Comparison of ENCODE assay signal across 26 cellular contexts in the genomic region with DNA sequence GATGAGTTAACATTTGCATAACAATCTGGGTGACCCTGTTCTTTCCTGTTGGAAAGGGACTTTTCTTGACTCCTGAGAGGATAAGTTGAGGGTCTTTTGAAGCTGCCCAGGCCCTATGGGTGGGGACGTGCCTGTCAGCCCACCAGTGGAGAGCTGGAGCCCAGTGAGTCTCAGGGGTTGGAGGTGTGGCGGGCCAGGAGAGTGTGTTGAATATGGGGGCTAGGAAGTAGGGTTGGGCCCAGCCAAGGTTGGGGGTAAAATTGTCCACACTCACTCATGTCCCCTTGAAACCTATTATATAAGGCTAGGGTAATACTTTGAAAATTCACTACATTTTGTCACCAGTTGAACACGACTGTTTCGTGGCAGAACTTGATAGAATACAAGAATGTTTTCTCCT.
"Had no signal": no experiment of that assay in that cellular context is flagged by ENCODE, and none has a peak within 500 bp of the region (broad histone marks: within the 10 kb centered on the region; RNA-seq: fewer than 3 reads in every experiment).

No MANE protein-coding gene starts in this region.

- H3K4me3 Mint-ChIP-seq: activated CD4-positive, alpha-beta T cell treated with anti-CD3 and anti-CD28 coated beads, Interleukin-2, amount 10 ng/mL, durations not matched to agents 7 days and 5 days; activated naive CD4-positive, alpha-beta T cell treated with anti-CD3 and anti-CD28 coated beads, Interleukin-2, amount 10 ng/mL, durations not matched to agents 7 days and 5 days; activated naive CD8-positive, alpha-beta T cell treated with anti-CD3 and anti-CD28 coated beads, Interleukin-2, amount 10 ng/mL, durations not matched to agents 7 days and 5 days; activated T-cell treated with anti-CD3 and anti-CD28 coated beads, Interleukin-2, amount 50 U/mL, for 24 hours; activated T-cell treated with anti-CD3 and anti-CD28 coated beads, Interleukin-2, amount 50 U/mL, for 72 hours; brain; T-helper 17 cell; T-helper 2 cell treated with Interferon-gamma antibody and Interleukin-4, amounts not matched to agents 5 μg/mL and 100 μg/mL, for 36 hours had no signal

- H3K4me1 Mint-ChIP-seq: activated CD4-positive, alpha-beta T cell treated with anti-CD3 and anti-CD28 coated beads, Interleukin-2, amount 10 ng/mL, durations not matched to agents 7 days and 5 days; activated naive CD4-positive, alpha-beta T cell treated with anti-CD3 and anti-CD28 coated beads, Interleukin-2, amount 10 ng/mL, durations not matched to agents 7 days and 5 days; activated naive CD8-positive, alpha-beta T cell treated with anti-CD3 and anti-CD28 coated beads, Interleukin-2, amount 10 ng/mL, durations not matched to agents 7 days and 5 days; brain; T-helper 17 cell had no signal

- DNase-seq: activated CD4-positive, alpha-beta T cell treated with anti-CD3 and anti-CD28 coated beads for 1 hour; activated CD4-positive, alpha-beta T cell treated with anti-CD3 and anti-CD28 coated beads for 4 hours; activated CD4-positive, alpha-beta T cell treated with anti-CD3 and anti-CD28 coated beads, Interleukin-2, amount 10 ng/mL, durations not matched to agents 7 days and 5 days; activated CD4-positive, alpha-beta T cell treated with anti-CD3 and anti-CD28 coated beads, Interleukin-2, amount 50 U/mL, for 48 hours; activated CD8-positive, alpha-beta memory T cell treated with anti-CD3 and anti-CD28 coated beads, Interleukin-2, amount 50 U/mL, for 48 hours; activated gamma-delta T cell; activated naive CD4-positive, alpha-beta T cell; activated naive CD4-positive, alpha-beta T cell treated with anti-CD3 and anti-CD28 coated beads, Interleukin-2, amount 10 ng/mL, durations not matched to agents 7 days and 5 days; activated naive CD8-positive, alpha-beta T cell treated with anti-CD3 and anti-CD28 coated beads, Interleukin-2, amount 10 ng/mL, durations not matched to agents 7 days and 5 days; activated T-cell treated with anti-CD3 and anti-CD28 coated beads for 4 hours; activated T-cell treated with anti-CD3 and anti-CD28 coated beads, Interleukin-2, amount 50 U/mL, for 24 hours; activated T-cell treated with anti-CD3 and anti-CD28 coated beads, Interleukin-2, amount 50 U/mL, for 72 hours; central memory CD4-positive, alpha-beta T cell; cerebellar nuclear complex; colonic mucosa; effector CD8-positive, alpha-beta T cell; esophagus squamous epithelium; foreskin melanocyte; heart right ventricle; T-helper 1 cell; T-helper 17 cell; T1000 had no signal

- H3K27ac Mint-ChIP-seq: activated CD4-positive, alpha-beta T cell treated with anti-CD3 and anti-CD28 coated beads, Interleukin-2, amount 10 ng/mL, durations not matched to agents 7 days and 5 days; activated naive CD4-positive, alpha-beta T cell treated with anti-CD3 and anti-CD28 coated beads, Interleukin-2, amount 10 ng/mL, durations not matched to agents 7 days and 5 days; activated naive CD4-positive, alpha-beta T cell treated with anti-CD3 and anti-CD28 coated beads, Interleukin-2, amount 50 U/mL, for 72 hours; activated naive CD8-positive, alpha-beta T cell treated with anti-CD3 and anti-CD28 coated beads, Interleukin-2, amount 10 ng/mL, durations not matched to agents 7 days and 5 days; activated T-cell treated with anti-CD3 and anti-CD28 coated beads, Interleukin-2, amount 50 U/mL, for 24 hours; activated T-cell treated with anti-CD3 and anti-CD28 coated beads, Interleukin-2, amount 50 U/mL, for 72 hours; brain; T-helper 17 cell; T-helper 2 cell treated with Interferon-gamma antibody and Interleukin-4, amounts not matched to agents 5 μg/mL and 100 μg/mL, for 36 hours had no signal

- H3K36me3 Mint-ChIP-seq: activated naive CD4-positive, alpha-beta T cell treated with anti-CD3 and anti-CD28 coated beads, Interleukin-2, amount 10 ng/mL, durations not matched to agents 7 days and 5 days; activated naive CD4-positive, alpha-beta T cell treated with anti-CD3 and anti-CD28 coated beads, Interleukin-2, amount 50 U/mL, for 72 hours; activated naive CD8-positive, alpha-beta T cell treated with anti-CD3 and anti-CD28 coated beads, Interleukin-2, amount 10 ng/mL, durations not matched to agents 7 days and 5 days had no signal

- H3K27me3 Mint-ChIP-seq: activated CD4-positive, alpha-beta T cell treated with anti-CD3 and anti-CD28 coated beads, Interleukin-2, amount 10 ng/mL, durations not matched to agents 7 days and 5 days; activated naive CD4-positive, alpha-beta T cell treated with anti-CD3 and anti-CD28 coated beads, Interleukin-2, amount 10 ng/mL, durations not matched to agents 7 days and 5 days; activated naive CD8-positive, alpha-beta T cell treated with anti-CD3 and anti-CD28 coated beads, Interleukin-2, amount 10 ng/mL, durations not matched to agents 7 days and 5 days; activated T-cell treated with anti-CD3 and anti-CD28 coated beads, Interleukin-2, amount 50 U/mL, for 24 hours; brain; T-helper 17 cell had no signal

- ATAC-seq: activated naive CD4-positive, alpha-beta T cell treated with anti-CD3 and anti-CD28 coated beads, Interleukin-2, amount 50 U/mL, for 72 hours; activated T-cell treated with anti-CD3 and anti-CD28 coated beads, Interleukin-2, amount 50 U/mL, for 72 hours; gastroesophageal sphincter; heart right ventricle; T-helper 17 cell had no signal

- H3K9me3 Mint-ChIP-seq: activated CD4-positive, alpha-beta T cell treated with anti-CD3 and anti-CD28 coated beads, Interleukin-2, amount 10 ng/mL, durations not matched to agents 7 days and 5 days; activated naive CD4-positive, alpha-beta T cell treated with anti-CD3 and anti-CD28 coated beads, Interleukin-2, amount 10 ng/mL, durations not matched to agents 7 days and 5 days; activated naive CD4-positive, alpha-beta T cell treated with anti-CD3 and anti-CD28 coated beads, Interleukin-2, amount 50 U/mL, for 72 hours; activated naive CD8-positive, alpha-beta T cell treated with anti-CD3 and anti-CD28 coated beads, Interleukin-2, amount 10 ng/mL, durations not matched to agents 7 days and 5 days; activated T-cell treated with anti-CD3 and anti-CD28 coated beads, Interleukin-2, amount 50 U/mL, for 24 hours; activated T-cell treated with anti-CD3 and anti-CD28 coated beads, Interleukin-2, amount 50 U/mL, for 72 hours; T-helper 2 cell treated with Interferon-gamma antibody and Interleukin-4, amounts not matched to agents 5 μg/mL and 100 μg/mL, for 36 hours had no signal
